ENCODE assay signal across 1 cellular context in the genomic region with DNA sequence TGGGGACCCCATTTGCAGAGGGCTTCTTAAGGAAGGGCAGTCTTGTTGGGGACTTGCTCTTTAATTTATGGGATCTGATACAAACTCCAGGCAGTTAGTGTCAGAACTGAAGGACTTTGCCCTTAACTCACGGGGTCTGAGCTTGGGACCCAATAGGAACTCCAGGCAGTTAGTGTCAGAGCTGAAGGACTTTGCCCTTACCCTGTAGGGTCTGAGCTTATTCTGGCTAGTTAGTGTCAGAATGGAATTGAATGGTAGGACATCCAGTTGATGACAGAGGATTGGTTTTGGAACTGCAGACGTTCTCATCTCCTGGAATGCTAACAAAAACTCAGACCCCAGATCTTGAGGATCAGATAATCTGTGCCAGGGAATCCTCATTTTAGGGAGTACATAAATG.
A peak's percentile ranks its signal among the peaks of the same experiment; 100 is the strongest.
TF ChIP-seq lines count a peak whose summit lies in the region.

No MANE protein-coding gene starts in this region.

TF ChIP-seq in HepG2, 621 proteins besides CTCF, POLR2A, EP300 and RAD21 (continued from another document):
- peak; percentile 79 for TF ChIP-seq HNF4G (IDR thresholded peaks at IDR 0.05; ENCODE audit: borderline replicate concordance, low read depth, low read length)
- TF ChIP-seq HNF4G (CRISPR knock-in tag; IDR thresholded peaks at IDR 0.05; ENCODE audit: borderline replicate concordance, low read depth), result peak; percentile 41; the same call in 1 of the 2 replicates
- peak; percentile 44; the same call in 1 of the 2 replicates for TF ChIP-seq NCOR1 (IDR thresholded peaks at IDR 0.05; ENCODE audit: borderline replicate concordance, low read length)
- no peak for TF ChIP-seq MEIS2 (CRISPR knock-in tag; IDR thresholded peaks at IDR 0.05)
- TF ChIP-seq IKZF4 (CRISPR knock-in tag; IDR thresholded peaks at IDR 0.05; ENCODE audit: borderline replicate concordance, low read depth, not compliant biosample characterization), result no peak
- TF ChIP-seq ZNF264 (CRISPR knock-in tag; IDR thresholded peaks at IDR 0.05), result peak; percentile 97
- TF ChIP-seq GTF3A (CRISPR knock-in tag; conservative IDR thresholded peaks at IDR 0.05), result no peak
- TF ChIP-seq ZNF510 (CRISPR knock-in tag; IDR thresholded peaks at IDR 0.05; ENCODE audit: low read depth), result no peak
- no peak for TF ChIP-seq U2AF1 (optimal IDR thresholded peaks at IDR 0.05; ENCODE audit: low read depth, low read length)
- peak; percentile 69 for TF ChIP-seq BHLHE40 (IDR thresholded peaks at IDR 0.05; ENCODE audit: low read length)
- TF ChIP-seq MBNL3 (CRISPR knock-in tag; conservative IDR thresholded peaks at IDR 0.05), result no peak
